ENCODE assay signal across 8 cellular contexts in the genomic region with DNA sequence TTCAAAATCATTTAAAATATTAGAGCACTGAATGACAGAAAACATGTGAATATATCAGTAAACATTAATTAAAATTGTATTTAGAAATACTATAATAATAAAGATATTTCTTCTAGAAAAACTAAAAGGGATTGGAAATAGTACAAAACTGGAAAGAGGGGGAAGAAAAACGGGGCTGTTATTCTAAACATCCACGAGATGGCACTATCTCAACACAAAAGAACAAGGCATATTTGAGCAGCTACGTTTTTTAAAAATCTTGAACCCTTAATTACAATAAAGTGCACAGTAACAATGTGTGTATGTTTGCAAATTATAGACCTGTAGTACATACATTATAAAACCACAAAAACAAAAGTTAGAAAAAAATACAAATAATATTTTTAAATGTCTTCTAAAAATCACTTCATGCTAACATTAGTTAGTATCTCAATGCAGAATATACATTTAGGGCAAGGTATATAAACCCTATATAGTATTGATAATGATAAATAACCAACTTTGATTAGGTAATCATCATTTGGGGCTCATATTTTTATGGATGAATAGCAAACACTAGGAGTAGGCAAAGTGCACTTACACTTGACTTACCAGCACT.
A peak's percentile ranks its signal among the peaks of the same experiment; 100 is the strongest.
DNase-seq lines count a peak whose midpoint lies in the region; TF ChIP-seq lines count a peak whose summit lies in the region.

No MANE protein-coding gene starts in this region.

- peak; percentile 44 for TF ChIP-seq CTCF in GM13976 (IDR thresholded peaks at IDR 0.05; ENCODE audit: borderline replicate concordance, control extremely low read depth, extremely low read depth, insufficient read depth, missing control alignments)

- DNase-seq in AG08395 (ENCODE audit: low spot score): peak; percentile 47
- peak; percentile 42 for DNase-seq in GM13976 (ENCODE audit: low spot score)
- peak; percentile 6 for DNase-seq in MV-4-11 (lab: John Stamatoyannopoulos, UW)
- peak; percentile 19 for DNase-seq in amniotic epithelial cell (ENCODE audit: low read depth)
- peak; percentile 17 for DNase-seq in kidney glomerular epithelial cell (lab: John Stamatoyannopoulos, UW)
- DNase-seq in activated T-cell treated with anti-CD3 and anti-CD28 coated beads for 4 hours: no peak
- no peak for DNase-seq in activated effector memory CD4-positive, alpha-beta T cell treated with anti-CD3 and anti-CD28 coated beads, Interleukin-2, amount 50 U/mL, for 16 hours
- DNase-seq in GDM1 (lab: John Stamatoyannopoulos, UW): no peak

- in situ Hi-C loops in GM13976 (cut with MboI; ENCODE audit: low sequenced_read_pairs, unreplicated experiment): no loop called here

Comparison
In these comparisons a context has a peak if more than half of its experiments do, and no peak if none do; other contexts are left out.
1. DNase-seq: peak in AG08395 (single experiment), GM13976 (single experiment), MV-4-11 (single experiment), amniotic epithelial cell (single experiment) and kidney glomerular epithelial cell (single experiment); none in activated T-cell treated with anti-CD3 and anti-CD28 coated beads for 4 hours (single experiment), activated effector memory CD4-positive, alpha-beta T cell treated with anti-CD3 and anti-CD28 coated beads, Interleukin-2, amount 50 U/mL, for 16 hours (single experiment) and GDM1 (single experiment).